2 cellular contexts compared by ENCODE assay signal in genomic region chr22:35629406-35630234, GRCh38.
TF ChIP-seq lines count a peak whose summit lies in the region.

No MANE protein-coding gene starts in this region.

TF ChIP-seq in HEK293, 187 proteins besides CTCF, POLR2A, EP300 and RAD21 (continues in another document):
- TF ChIP-seq ZNF366 (tag by site-specific recombination; conservative IDR thresholded peaks at IDR 0.05) (no peak), ZNF211 (tag by site-specific recombination; IDR thresholded peaks at IDR 0.05; ENCODE audit: low read depth) (no peak), YY1 (tag by site-specific recombination; IDR thresholded peaks at IDR 0.05) (no peak), ZNF221 (tag by site-specific recombination; IDR thresholded peaks at IDR 0.05; ENCODE audit: borderline replicate concordance) (no peak), ZNF398 (tag by site-specific recombination; IDR thresholded peaks at IDR 0.05) (peak; percentile 41), ZBTB20 (tag by site-specific recombination; IDR thresholded peaks at IDR 0.05) (0 out of 2 replicates have a peak, but pooled peaks have one; percentile 21), ZNF140 (tag by site-specific recombination; IDR thresholded peaks at IDR 0.05) (no peak), ZNF416 (tag by site-specific recombination; IDR thresholded peaks at IDR 0.05) (no peak), ZBTB11 (tag by site-specific recombination; conservative IDR thresholded peaks at IDR 0.05; ENCODE audit: low read depth) (no peak), ZNF433 (tag by site-specific recombination; IDR thresholded peaks at IDR 0.05; ENCODE audit: low read depth) (no peak), ZNF274 (IDR thresholded peaks at IDR 0.05; ENCODE audit: low read length) (no peak), ZNF274 (tag by site-specific recombination; IDR thresholded peaks at IDR 0.05; ENCODE audit: borderline replicate concordance) (no peak), ZBTB21 (tag by site-specific recombination; IDR thresholded peaks at IDR 0.05) (no peak), ZBTB17 (tag by site-specific recombination; IDR thresholded peaks at IDR 0.05) (no peak), BCL11A (tag by site-specific recombination; IDR thresholded peaks at IDR 0.05; ENCODE audit: low read depth) (no peak), ZNF530 (tag by site-specific recombination; IDR thresholded peaks at IDR 0.05; ENCODE audit: low read depth) (no peak), ZNF600 (tag by site-specific recombination; IDR thresholded peaks at IDR 0.05) (no peak), ZNF423 (tag by site-specific recombination; IDR thresholded peaks at IDR 0.05) (no peak), ZNF677 (tag by site-specific recombination; IDR thresholded peaks at IDR 0.05) (peak; percentile 70; the same call in 1 of the 2 replicates), KLF8 (tag by site-specific recombination; IDR thresholded peaks at IDR 0.05) (no peak), HOXD13 (CRISPR knock-in tag; IDR thresholded peaks at IDR 0.05; ENCODE audit: borderline replicate concordance) (no peak), KLF17 (tag by site-specific recombination; IDR thresholded peaks at IDR 0.05) (no peak; the same call in 1 of the 2 replicates), ZNF155 (tag by site-specific recombination; IDR thresholded peaks at IDR 0.05) (no peak), ZNF112 (tag by site-specific recombination; IDR thresholded peaks at IDR 0.05) (no peak), GLIS2 (tag by site-specific recombination; IDR thresholded peaks at IDR 0.05) (peak; percentile 34; the same call in 1 of the 2 replicates), ZNF658 (tag by site-specific recombination; IDR thresholded peaks at IDR 0.05) (no peak), ZFP41 (tag by site-specific recombination; IDR thresholded peaks at IDR 0.05; ENCODE audit: borderline replicate concordance) (no peak), ZNF785 (tag by site-specific recombination; IDR thresholded peaks at IDR 0.05) (no peak)

TF ChIP-seq in endothelial cell of umbilical vein, 7 proteins besides CTCF, POLR2A, EP300 and RAD21:
- TF ChIP-seq POLR2AphosphoS5 (IDR thresholded peaks at IDR 0.05; ENCODE audit: insufficient read depth, low read depth, low read length), result peak; percentile 64
- TF ChIP-seq JUN (IDR thresholded peaks at IDR 0.05; ENCODE audit: borderline replicate concordance, insufficient read depth, insufficient read length, low read depth), result peak; percentile 71
- TF ChIP-seq FOS (IDR thresholded peaks at IDR 0.05; ENCODE audit: borderline replicate concordance, insufficient read depth, low read length), result peak; percentile 90
- no peak for TF ChIP-seq MAX (IDR thresholded peaks at IDR 0.05; ENCODE audit: insufficient read depth, insufficient read length)
- TF ChIP-seq EZH2 (IDR thresholded peaks at IDR 0.05; ENCODE audit: borderline replicate concordance, low read depth, low read length, severe bottlenecking), result no peak
- no peak for TF ChIP-seq MYC (IDR thresholded peaks at IDR 0.05; ENCODE audit: low read depth, low read length)
- no peak for TF ChIP-seq GATA2 (IDR thresholded peaks at IDR 0.05; ENCODE audit: insufficient read depth, insufficient read length, low read depth, low read length)
